In genomic region chr17:31339906-31340661, GRCh38 we compare ENCODE assay signal across 1 cellular context.
A peak's percentile ranks its signal among the peaks of the same experiment; 100 is the strongest.
TF ChIP-seq lines count a peak whose summit lies in the region.

No MANE protein-coding gene starts in this region.

TF ChIP-seq in SK-N-SH, 30 proteins besides CTCF, POLR2A, EP300 and RAD21 (continued from another document):
- TF ChIP-seq ZBTB33 (IDR thresholded peaks at IDR 0.05; ENCODE audit: borderline replicate concordance, low read depth), result no peak
- no peak for TF ChIP-seq ELF1 (IDR thresholded peaks at IDR 0.05)
- TF ChIP-seq NFIC (IDR thresholded peaks at IDR 0.05; ENCODE audit: borderline replicate concordance), result peak; percentile 27; the same call in 1 of the 2 replicates
- TF ChIP-seq SIN3A (IDR thresholded peaks at IDR 0.05; ENCODE audit: borderline replicate concordance, low read depth, low read length), result no peak
- no peak for TF ChIP-seq YY1 (IDR thresholded peaks at IDR 0.05; ENCODE audit: low read depth)
- TF ChIP-seq TEAD4 (IDR thresholded peaks at IDR 0.05; ENCODE audit: borderline replicate concordance, insufficient read depth), result no peak
- TF ChIP-seq TCF12 (IDR thresholded peaks at IDR 0.05), result peak; percentile 63
- TF ChIP-seq MXI1 (IDR thresholded peaks at IDR 0.05; ENCODE audit: low read depth, low read length), result no peak
- no peak for TF ChIP-seq RCOR1 (IDR thresholded peaks at IDR 0.05; ENCODE audit: low read length)
- peak; percentile 56 for TF ChIP-seq PBX3 (IDR thresholded peaks at IDR 0.05)
- TF ChIP-seq GATA2 (CRISPR knock-in tag; IDR thresholded peaks at IDR 0.05), result no peak
- no peak for TF ChIP-seq POLR2AphosphoS5 (IDR thresholded peaks at IDR 0.05; ENCODE audit: low read depth, low read length)
- no peak for TF ChIP-seq FOXJ3 (CRISPR knock-in tag; IDR thresholded peaks at IDR 0.05)
- no peak for TF ChIP-seq REST (IDR thresholded peaks at IDR 0.05; ENCODE audit: low read depth, low read length)
- no peak for TF ChIP-seq NRF1 (IDR thresholded peaks at IDR 0.05; ENCODE audit: low read depth, low read length)
- peak; percentile 62 for TF ChIP-seq JUND (IDR thresholded peaks at IDR 0.05)
- TF ChIP-seq RFX5 (IDR thresholded peaks at IDR 0.05; ENCODE audit: low read length), result no peak
- no peak for TF ChIP-seq USF2 (IDR thresholded peaks at IDR 0.05; ENCODE audit: borderline replicate concordance, low read depth, low read length)
- peak; percentile 82 for TF ChIP-seq FOSL2 (IDR thresholded peaks at IDR 0.05; ENCODE audit: borderline replicate concordance, low read depth)
- no peak for TF ChIP-seq SMC3 (IDR thresholded peaks at IDR 0.05; ENCODE audit: low read depth, low read length)
TF ChIP-seq in SK-N-SH: peak in this region for 6.
